ENCODE assay signal across 24 cellular contexts in genomic region chr1:232891656-232892317, GRCh38. TPM values are rescaled to one million over a fixed set of nuclear protein-coding genes. Genes with fewer than 3 reads are reported as not detected.
DNase-seq lines count a peak whose midpoint lies in the region; ATAC-seq and TF ChIP-seq lines count a peak whose summit lies in the region.
"Had no signal": no experiment of that assay in that cellular context is flagged by ENCODE, and none has a peak within 500 bp of the region (broad histone marks: within the 10 kb centered on the region; RNA-seq: fewer than 3 reads in every experiment).

No MANE protein-coding gene starts in this region.

- H3K9ac ChIP-seq in GM23248 = no peak overlapping the region

- no peak for TF ChIP-seq CTCF in left lung (IDR thresholded peaks at IDR 0.05)

- no peaks in the 10 kb centered on the region for H4K20me1 ChIP-seq in GM23248 (ENCODE audit: insufficient read depth)

- H3K9me3 ChIP-seq in GM23248 (ENCODE audit: low read depth) (no peaks in the 10 kb centered on the region), left lung (no peaks in the 10 kb centered on the region)
- H3K9me3 ChIP-seq: A549, HAP-1 had no signal

- H3K9me3 Mint-ChIP-seq in activated T-helper 1 cell treated with anti-CD3 and anti-CD28 coated beads, Interleukin-12 subunit alpha, Interleukin-12 subunit beta, Interleukin-2, Interleukin-4 antibody, amounts not matched to agents 30 ng/mL and 10 ng/mL and 1 ng/mL, durations not matched to agents 14 hours and 24 hours and 36 hours = peaks cover 16% of the 10 kb centered on the region

- peak overlapping the region; percentile 66 for H3K27ac ChIP-seq in ACC112 (ENCODE audit: low read depth, low read length)
- H3K27ac ChIP-seq in GM23248 = peak overlapping the region; percentile 36; the same call in 1 of the 2 replicates
- H3K27ac ChIP-seq in left lung = no peak overlapping the region
- H3K27ac ChIP-seq: A549, right atrium auricular region, stomach had no signal

- ATAC-seq in left lung = no peak
- ATAC-seq in Right ventricle myocardium inferior = no peak
- ATAC-seq: A549; naive thymus-derived CD4-positive, alpha-beta T cell; T-cell had no signal

- H3K4me1 ChIP-seq in ACC112 (ENCODE audit: control insufficient read depth, insufficient read depth, low read length, unreplicated experiment) = no peaks in the 10 kb centered on the region
- peaks cover 19% of the 10 kb centered on the region for H3K4me1 ChIP-seq in GM23248 (ENCODE audit: insufficient read depth)
- no peaks in the 10 kb centered on the region for H3K4me1 ChIP-seq in left lung
- H3K4me1 ChIP-seq: A549, HAP-1, right atrium auricular region, stomach had no signal

- peaks cover 8% of the 10 kb centered on the region for H3K4me1 Mint-ChIP-seq in activated T-helper 1 cell treated with anti-CD3 and anti-CD28 coated beads, Interleukin-12 subunit alpha, Interleukin-12 subunit beta, Interleukin-2, Interleukin-4 antibody, amounts not matched to agents 30 ng/mL and 10 ng/mL and 1 ng/mL, durations not matched to agents 14 hours and 24 hours and 36 hours (ENCODE audit: low read depth)

- intact Hi-C loops in activated T-helper 1 cell treated with anti-CD3 and anti-CD28 coated beads, Interleukin-12 subunit alpha, Interleukin-12 subunit beta, Interleukin-2, Interleukin-4 antibody, amounts not matched to agents 30 ng/mL and 10 ng/mL and 1 ng/mL, durations not matched to agents 14 hours and 24 hours and 36 hours (cut with micrococcal nuclease) = loop anchor here (1.0 kb wide), 1 partner anchor 14 kb away; no protein-coding TSS in a partner anchor
- intact Hi-C loops in left lung (cut with DNase I) (no loop called here), Right ventricle myocardium inferior (cut with DNase I) (no loop called here)

- no peaks in the 10 kb centered on the region for H3K9me2 ChIP-seq in GM23248 (ENCODE audit: insufficient read depth)

- H3K79me2 ChIP-seq in ACC112 (ENCODE audit: control insufficient read depth, insufficient read depth, low read length, unreplicated experiment) = no peaks in the 10 kb centered on the region
- H3K79me2 ChIP-seq in GM23248 (ENCODE audit: insufficient read depth) = no peaks in the 10 kb centered on the region

- H3K27me3 Mint-ChIP-seq in activated T-helper 1 cell treated with anti-CD3 and anti-CD28 coated beads, Interleukin-12 subunit alpha, Interleukin-12 subunit beta, Interleukin-2, Interleukin-4 antibody, amounts not matched to agents 30 ng/mL and 10 ng/mL and 1 ng/mL, durations not matched to agents 14 hours and 24 hours and 36 hours (ENCODE audit: insufficient read depth) = peaks cover 3% of the 10 kb centered on the region
- H3K27me3 Mint-ChIP-seq: activated naive CD8-positive, alpha-beta T cell had no signal

- H3F3A ChIP-seq in GM23248 (ENCODE audit: insufficient read depth) = peaks cover 24% of the 10 kb centered on the region

- H3K4me3 Mint-ChIP-seq in activated T-helper 1 cell treated with anti-CD3 and anti-CD28 coated beads, Interleukin-12 subunit alpha, Interleukin-12 subunit beta, Interleukin-2, Interleukin-4 antibody, amounts not matched to agents 30 ng/mL and 10 ng/mL and 1 ng/mL, durations not matched to agents 14 hours and 24 hours and 36 hours = no peak overlapping the region
- H3K4me3 Mint-ChIP-seq: activated CD4-positive, alpha-beta T cell treated with anti-CD3 and anti-CD28 coated beads, Interleukin-2, amount 10 ng/mL, durations not matched to agents 24 days and 14 days; activated naive CD8-positive, alpha-beta T cell; CD14-positive monocyte; naive thymus-derived CD4-positive, alpha-beta T cell; T-cell had no signal

- peak overlapping the region; percentile 21 for H3K27ac Mint-ChIP-seq in activated T-helper 1 cell treated with anti-CD3 and anti-CD28 coated beads, Interleukin-12 subunit alpha, Interleukin-12 subunit beta, Interleukin-2, Interleukin-4 antibody, amounts not matched to agents 30 ng/mL and 10 ng/mL and 1 ng/mL, durations not matched to agents 14 hours and 24 hours and 36 hours
- H3K27ac Mint-ChIP-seq: activated CD4-positive, alpha-beta T cell treated with anti-CD3 and anti-CD28 coated beads, Interleukin-2, amount 10 ng/mL, durations not matched to agents 24 days and 14 days; activated naive CD8-positive, alpha-beta T cell; CD14-positive monocyte; naive thymus-derived CD4-positive, alpha-beta T cell; T-cell had no signal

- DNase-seq in GM23248 = peak; percentile 47
- DNase-seq in activated T-helper 1 cell treated with anti-CD3 and anti-CD28 coated beads, Interleukin-12 subunit alpha, Interleukin-12 subunit beta, Interleukin-2, Interleukin-4 antibody, amounts not matched to agents 30 ng/mL and 10 ng/mL and 1 ng/mL, durations not matched to agents 14 hours and 24 hours and 36 hours (ENCODE audit: low spot score) = no peak
- DNase-seq in iris pigment epithelial cell (ENCODE audit: low read depth) = peak; percentile 82
- no peak for DNase-seq in germinal center (ENCODE audit: low spot score)
- no peak for DNase-seq in left lung
- DNase-seq in NCI-H2081 (lab: John Stamatoyannopoulos, UW) = no peak
- DNase-seq in Right ventricle myocardium inferior (ENCODE audit: missing footprints) = no peak
- DNase-seq: activated CD4-positive, alpha-beta T cell treated with anti-CD3 and anti-CD28 coated beads, Interleukin-2, amount 10 ng/mL, durations not matched to agents 24 days and 14 days; effector CD8-positive, alpha-beta T cell; erythroblast; mesendoderm; naive thymus-derived CD4-positive, alpha-beta T cell; NCI-H1092; NCI-H2029; NCI-H748 treated with DMSO at 0.1 percent for 48 hours; SHP77 treated with DMSO at 0.1 percent for 48 hours; stomach; T-cell had no signal

- H3K36me3 ChIP-seq in ACC112 (ENCODE audit: insufficient read depth, low read length) (no peaks in the 10 kb centered on the region), GM23248 (ENCODE audit: low read depth) (no peaks in the 10 kb centered on the region), left lung (no peaks in the 10 kb centered on the region)
- H3K36me3 ChIP-seq: HAP-1, right atrium auricular region, stomach had no signal

- H3K4me2 ChIP-seq in GM23248 (ENCODE audit: unreplicated experiment) = peak overlapping the region; percentile 65
- H3K4me2 ChIP-seq: A549 had no signal

- WGBS in GM23248 (ENCODE audit: low coverage in 1 of 2, low lambda C conversion rate in 2 of 2, missing lambda C conversion rate in 2 of 2), 2 experiments = 75 to 76% methylated on average over 6 of the region's 6 CpGs

- H3K4me3 ChIP-seq in ACC112 (ENCODE audit: low read depth, low read length) = no peak overlapping the region
- H3K4me3 ChIP-seq in GM23248 = 0 out of 2 replicates have a peak overlapping the region, but pooled peaks have one; percentile 0
- H3K4me3 ChIP-seq in left lung = no peak overlapping the region
- H3K4me3 ChIP-seq: A549, HAP-1, right atrium auricular region, stomach had no signal

- H3K36me3 Mint-ChIP-seq in activated T-helper 1 cell treated with anti-CD3 and anti-CD28 coated beads, Interleukin-12 subunit alpha, Interleukin-12 subunit beta, Interleukin-2, Interleukin-4 antibody, amounts not matched to agents 30 ng/mL and 10 ng/mL and 1 ng/mL, durations not matched to agents 14 hours and 24 hours and 36 hours (ENCODE audit: low read depth) = peaks cover 2% of the 10 kb centered on the region
- H3K36me3 Mint-ChIP-seq: activated naive CD8-positive, alpha-beta T cell; CD14-positive monocyte had no signal

- no peak overlapping the region for H2AFZ ChIP-seq in ACC112 (ENCODE audit: low read length, unreplicated experiment)
- H2AFZ ChIP-seq in GM23248 = no peak overlapping the region

- H3K27me3 ChIP-seq in ACC112 (ENCODE audit: insufficient read depth, low read length) = peaks cover 4% of the 10 kb centered on the region; the same call in 1 of the 2 replicates
- no peaks in the 10 kb centered on the region for H3K27me3 ChIP-seq in GM23248 (replicated peaks; ENCODE audit: insufficient read depth)
- H3K27me3 ChIP-seq in left lung = no peaks in the 10 kb centered on the region
- H3K27me3 ChIP-seq: right atrium auricular region, stomach had no signal

- in situ Hi-C loops in GM23248 (cut with MboI) = no loop called here

RNA-seq across cellular contexts. Expression of gene NTPCR, which starts 58.6 kb away (rescaled TPM):
- total RNA-seq in GM23248 (2014; rRNA removed; shearing (Covaris generic)) = 23.8 and 47.0 TPM in 2 replicates
- 67.2 and 67.7 TPM in 2 replicates for polyA plus RNA-seq in GM23248 (2016; fragmentation: Nextera tagmentation; extraction: Ambion mirVana)
- total RNA-seq in activated T-helper 1 cell treated with anti-CD3 and anti-CD28 coated beads, Interleukin-12 subunit alpha, Interleukin-12 subunit beta, Interleukin-2, Interleukin-4 antibody, amounts not matched to agents 30 ng/mL and 10 ng/mL and 1 ng/mL, durations not matched to agents 14 hours and 24 hours and 36 hours = 24.5 and 26.8 TPM in 2 replicates
- total RNA-seq in left lung (10 to 100 TPM; 35.1 to 36.3 TPM), Right ventricle myocardium inferior (53.2 TPM)

Comparison
In these comparisons a context has a peak if more than half of its experiments do, and no peak if none do; other contexts are left out.
1. H3K27ac ChIP-seq: peak in ACC112 (single experiment) and GM23248 (single experiment); none in left lung (0 of 2).
2. DNase-seq: peak in GM23248 (single experiment) and iris pigment epithelial cell (single experiment); none in activated T-helper 1 cell treated with anti-CD3 and anti-CD28 coated beads, Interleukin-12 subunit alpha, Interleukin-12 subunit beta, Interleukin-2, Interleukin-4 antibody, amounts not matched to agents 30 ng/mL and 10 ng/mL and 1 ng/mL, durations not matched to agents 14 hours and 24 hours and 36 hours (single experiment), germinal center (single experiment), left lung (0 of 2), NCI-H2081 (0 of 2) and Right ventricle myocardium inferior (single experiment).